Comparison of ENCODE assay signal across 8 cellular contexts in the genomic region with DNA sequence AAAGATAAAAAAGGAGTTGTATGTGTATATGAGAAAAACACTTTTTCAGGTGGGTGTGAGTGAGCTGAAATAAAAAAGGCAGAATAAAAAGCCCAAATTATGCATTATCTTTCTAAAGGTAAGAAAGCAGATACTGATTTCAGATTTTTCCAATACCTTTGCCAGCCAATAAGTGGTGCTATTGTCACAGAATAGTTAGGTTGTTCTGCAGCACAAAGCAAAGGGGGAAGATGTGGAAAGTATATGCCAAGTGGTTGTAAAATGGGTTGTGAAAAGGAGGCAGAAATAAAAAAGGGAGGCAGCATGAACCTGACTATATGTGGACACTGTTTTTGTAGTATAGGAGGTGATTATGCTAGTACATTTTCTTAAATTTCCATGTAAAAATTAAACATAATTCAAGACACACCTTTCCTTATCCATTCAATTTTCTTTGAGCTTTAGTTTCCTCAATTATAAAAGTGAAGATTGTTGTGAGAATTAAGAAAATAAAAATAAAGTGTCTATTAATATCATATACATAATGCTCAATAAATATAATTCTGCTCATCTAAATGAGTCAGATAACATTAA.
DNase-seq lines count a peak whose midpoint lies in the region; ATAC-seq and TF ChIP-seq lines count a peak whose summit lies in the region.

No MANE protein-coding gene starts in this region.

- H3K4me1 Mint-ChIP-seq in CD14-positive monocyte (no peaks in the 10 kb centered on the region), T-helper 17 cell (peaks cover 7% of the 10 kb centered on the region)

- TF ChIP-seq POLR2A in gastroesophageal sphincter (IDR thresholded peaks at IDR 0.05): no peak
- TF ChIP-seq POLR2A in gastrocnemius medialis (IDR thresholded peaks at IDR 0.05): no peak

- TF ChIP-seq CTCF in CD14-positive monocyte (IDR thresholded peaks at IDR 0.05): peak; percentile 87
- peak; percentile 9 to 55 (median 36) for TF ChIP-seq CTCF in gastroesophageal sphincter (IDR thresholded peaks at IDR 0.05)
- TF ChIP-seq CTCF in gastrocnemius medialis (IDR thresholded peaks at IDR 0.05 in 4 of 5, conservative IDR thresholded peaks at IDR 0.05 in 1 of 5): peak in 3 of 5 experiments; percentile 30 to 48 (median 32)

- H3K27ac ChIP-seq in gastroesophageal sphincter: no peak overlapping the region
- no peak overlapping the region for H3K27ac ChIP-seq in gastrocnemius medialis

- no peaks in the 10 kb centered on the region for H3K27me3 ChIP-seq in gastroesophageal sphincter
- H3K27me3 ChIP-seq in gastrocnemius medialis: no peaks in the 10 kb centered on the region

- H3K36me3 Mint-ChIP-seq in CD14-positive monocyte (no peaks in the 10 kb centered on the region), T-helper 17 cell (ENCODE audit: low read depth) (peaks cover 2% of the 10 kb centered on the region)

- peak; percentile 60 for ATAC-seq in GM19035 (IDR thresholded peaks at IDR 0.05; ENCODE audit: unreplicated experiment)
- ATAC-seq in T-helper 17 cell: peak; percentile 33
- no peak for ATAC-seq in gastroesophageal sphincter
- ATAC-seq in gastrocnemius medialis: no peak
- ATAC-seq in sciatic nerve: no peak

- H3K4me3 Mint-ChIP-seq in CD14-positive monocyte (no peak overlapping the region), T-helper 17 cell (no peak overlapping the region)

- DNase-seq in CD14-positive monocyte (ENCODE audit: low spot score): no peak
- peak; percentile 4 for DNase-seq in NCI-H1417 treated with DMSO at 0.1 percent for 48 hours (lab: John Stamatoyannopoulos, UW)
- DNase-seq in T-helper 17 cell: no peak
- DNase-seq in gastrocnemius medialis: no peak
- no peak for DNase-seq in amygdala (lab: John Stamatoyannopoulos, UW)
- DNase-seq in sciatic nerve (ENCODE audit: low spot score): no peak

- H3K27ac Mint-ChIP-seq in CD14-positive monocyte (no peak overlapping the region), T-helper 17 cell (no peak overlapping the region)

- TF ChIP-seq EP300 in gastroesophageal sphincter (IDR thresholded peaks at IDR 0.05): no peak

- H3K27me3 Mint-ChIP-seq in CD14-positive monocyte (ENCODE audit: low read depth in 3 of 3) (no peaks in the 10 kb centered on the region), T-helper 17 cell (no peaks in the 10 kb centered on the region)

- H3K4me1 ChIP-seq in gastroesophageal sphincter (no peaks in the 10 kb centered on the region), gastrocnemius medialis (no peaks in the 10 kb centered on the region)

- intact Hi-C loops in CD14-positive monocyte (cut with micrococcal nuclease): loop anchor here (2.0 to 10.0 kb wide), 3 partner anchors 279 to 609 kb away; a partner anchor contains a TSS
- intact Hi-C loops in gastrocnemius medialis (cut with DNase I; ENCODE audit: low total_unique reads): loop anchor here (5.0 kb wide), 1 partner anchor 602 kb away; no protein-coding TSS in a partner anchor
- intact Hi-C loops in sciatic nerve (cut with DNase I): no loop called here

- no peaks in the 10 kb centered on the region for H3K9me3 Mint-ChIP-seq in CD14-positive monocyte

- H3K9me3 ChIP-seq in T-helper 17 cell (ENCODE audit: control insufficient read depth, low read length, poor library complexity, severe bottlenecking): no peaks in the 10 kb centered on the region
- no peaks in the 10 kb centered on the region for H3K9me3 ChIP-seq in gastroesophageal sphincter
- H3K9me3 ChIP-seq in gastrocnemius medialis: no peaks in the 10 kb centered on the region

- H3K4me3 ChIP-seq in gastroesophageal sphincter: no peak overlapping the region
- no peak overlapping the region for H3K4me3 ChIP-seq in gastrocnemius medialis

- H3K36me3 ChIP-seq in gastroesophageal sphincter (no peaks in the 10 kb centered on the region), gastrocnemius medialis (no peaks in the 10 kb centered on the region)

- in situ Hi-C loops in gastrocnemius medialis (cut with MboI; ENCODE audit: low sequenced_read_pairs in 4 of 4): no loop called here

Comparison
In these comparisons a context has a peak if more than half of its experiments do, and no peak if none do; other contexts are left out.
1. CTCF ChIP-seq: peak in every context shown above with its lines; median percentile 87 in CD14-positive monocyte; 36 in gastroesophageal sphincter; 32 in gastrocnemius medialis.
2. ATAC-seq: peak in GM19035 (single experiment) and T-helper 17 cell (single experiment); none in gastroesophageal sphincter (single experiment), gastrocnemius medialis (0 of 2) and sciatic nerve (single experiment).